ENCODE assay signal across 24 cellular contexts in the genomic region with DNA sequence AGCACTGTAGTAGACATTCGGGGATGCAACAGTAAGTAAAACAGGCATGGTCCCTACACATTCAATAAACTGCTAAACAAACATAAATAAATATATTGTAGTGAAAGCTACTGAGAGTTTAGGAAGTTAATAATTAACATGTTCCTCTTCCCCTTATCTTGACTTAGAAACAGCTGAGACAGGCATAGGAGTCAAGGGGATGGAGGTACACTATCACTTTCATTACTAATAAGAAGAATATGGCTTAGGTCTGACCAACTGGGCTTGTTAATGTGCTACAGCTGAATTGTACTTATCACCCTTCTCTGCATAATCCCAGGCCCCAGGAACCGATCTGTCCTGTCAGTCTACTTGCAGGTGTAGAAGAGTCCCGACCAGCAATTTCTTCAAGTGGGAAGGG.
DNase-seq lines count a peak whose midpoint lies in the region; ATAC-seq and TF ChIP-seq lines count a peak whose summit lies in the region.
"Had no signal": no experiment of that assay in that cellular context is flagged by ENCODE, and none has a peak within 500 bp of the region (broad histone marks: within the 10 kb centered on the region; RNA-seq: fewer than 3 reads in every experiment).

No MANE protein-coding gene starts in this region.

- ATAC-seq in GM18511 (IDR thresholded peaks at IDR 0.05; ENCODE audit: unreplicated experiment) (peak; percentile 77), HG02973 (IDR thresholded peaks at IDR 0.05; ENCODE audit: unreplicated experiment) (peak; percentile 64), HG03196 (IDR thresholded peaks at IDR 0.05; ENCODE audit: unreplicated experiment) (no peak)
- ATAC-seq in activated CD4-positive, alpha-beta T cell treated with anti-CD3 and anti-CD28 coated beads for 36 hours = no peak
- ATAC-seq: A549, K562, Right ventricle myocardium inferior had no signal

- CTCF ChIA-PET in Caco-2 (lab: Charles Lee) = no interaction called here
- CTCF ChIA-PET in activated CD4-positive, alpha-beta T cell treated with anti-CD3 and anti-CD28 coated beads for 36 hours (lab: Charles Lee) = no interaction called here

- intact Hi-C loops in Caco-2 (cut with micrococcal nuclease; ENCODE audit: unreplicated experiment) = no loop called here
- intact Hi-C loops in activated CD4-positive, alpha-beta T cell treated with anti-CD3 and anti-CD28 coated beads for 36 hours (cut with DNase I, micrococcal nuclease) = no loop called here

- no TSS peak for BruUV-seq in Caco-2 (replicated peaks; lab: Mats Ljungman, UMichigan)

- H3K9me3 Mint-ChIP-seq in Caco-2 (ENCODE audit: unreplicated experiment) = no peaks in the 10 kb centered on the region
- H3K9me3 Mint-ChIP-seq in activated CD4-positive, alpha-beta T cell treated with anti-CD3 and anti-CD28 coated beads for 36 hours (ENCODE audit: low read depth) = peaks cover 8% of the 10 kb centered on the region

- H3K27me3 Mint-ChIP-seq in Caco-2 (ENCODE audit: insufficient read depth, unreplicated experiment) = peaks cover 3% of the 10 kb centered on the region
- H3K27me3 Mint-ChIP-seq in activated CD4-positive, alpha-beta T cell treated with anti-CD3 and anti-CD28 coated beads for 36 hours = no peaks in the 10 kb centered on the region

- TF ChIP-seq CTCF in GM20000 (IDR thresholded peaks at IDR 0.05; ENCODE audit: extremely low read depth, missing control alignments) (no peak), Caco-2 (IDR thresholded peaks at IDR 0.05; ENCODE audit: insufficient read depth in 1 of 2, low read depth in 1 of 2, low read length in 1 of 2, severe bottlenecking in 1 of 2, unreplicated experiment in 1 of 2) (no peak)

- H3K27me3 ChIP-seq in Caco-2 (replicated peaks; ENCODE audit: control insufficient read depth, insufficient read depth, low read length) = no peaks in the 10 kb centered on the region
- H3K27me3 ChIP-seq: MG63, SJSA1 had no signal

- no peaks in the 10 kb centered on the region for H3K9me3 ChIP-seq in Caco-2
- H3K9me3 ChIP-seq: SJSA1 had no signal

- no peaks in the 10 kb centered on the region for H3K36me3 ChIP-seq in Caco-2 (ENCODE audit: control insufficient read depth, insufficient read depth, low read length)
- H3K36me3 ChIP-seq: MG63, SJSA1 had no signal

- H3K4me3 ChIP-seq in Caco-2 (ENCODE audit: low read depth, low read length) = no peak overlapping the region
- H3K4me3 ChIP-seq: A549, K562, MG63, SJSA1 had no signal

- POLR2A ChIA-PET in Caco-2 (lab: Charles Lee) = no interaction called here
- POLR2A ChIA-PET in activated CD4-positive, alpha-beta T cell treated with anti-CD3 and anti-CD28 coated beads for 36 hours (lab: Charles Lee) = no interaction called here

- H3K4me1 Mint-ChIP-seq in Caco-2 (ENCODE audit: low read depth, unreplicated experiment) = no peaks in the 10 kb centered on the region
- peaks cover 4% of the 10 kb centered on the region for H3K4me1 Mint-ChIP-seq in activated CD4-positive, alpha-beta T cell treated with anti-CD3 and anti-CD28 coated beads for 36 hours
- H3K4me1 Mint-ChIP-seq: B cell had no signal

- no peaks in the 10 kb centered on the region for H3K36me3 Mint-ChIP-seq in Caco-2 (ENCODE audit: insufficient read depth, unreplicated experiment)
- no peaks in the 10 kb centered on the region for H3K36me3 Mint-ChIP-seq in activated CD4-positive, alpha-beta T cell treated with anti-CD3 and anti-CD28 coated beads for 36 hours (ENCODE audit: low read depth)

- H3K4me3 Mint-ChIP-seq in Caco-2 (ENCODE audit: unreplicated experiment) = no peak overlapping the region
- no peak overlapping the region for H3K4me3 Mint-ChIP-seq in activated CD4-positive, alpha-beta T cell treated with anti-CD3 and anti-CD28 coated beads for 36 hours
- H3K4me3 Mint-ChIP-seq: B cell, H9, HFFc6 had no signal

- DNase-seq in GM20000 (ENCODE audit: low spot score) (peak; percentile 19), kidney tubule cell (ENCODE audit: low spot score) (peak; percentile 33), Caco-2 (no peak), T-helper 2 cell (no peak)
- no peak for DNase-seq in activated CD4-positive, alpha-beta T cell treated with anti-CD3 and anti-CD28 coated beads for 36 hours
- DNase-seq: DND-41, H9, HFFc6, MG63, NCI-H1436, NCI-H187 treated with DMSO at 0.1 percent for 48 hours, NCI-H2107, NCI-H446 treated with DMSO at 0.1 percent for 48 hours, NCI-H526 treated with DMSO at 0.1 percent for 48 hours, OCI-M1, T-helper 1 cell had no signal

- H3K27ac Mint-ChIP-seq in Caco-2 (ENCODE audit: unreplicated experiment) = no peak overlapping the region
- H3K27ac Mint-ChIP-seq in activated CD4-positive, alpha-beta T cell treated with anti-CD3 and anti-CD28 coated beads for 36 hours = no peak overlapping the region
- H3K27ac Mint-ChIP-seq: B cell, H9, HFFc6 had no signal

- H3K4me1 ChIP-seq in Caco-2 = no peaks in the 10 kb centered on the region
- H3K4me1 ChIP-seq: A549, SJSA1 had no signal

Comparison
In these comparisons a context has a peak if more than half of its experiments do, and no peak if none do; other contexts are left out.
1. ATAC-seq: peak in GM18511 (single experiment) and HG02973 (single experiment); none in HG03196 (single experiment) and activated CD4-positive, alpha-beta T cell treated with anti-CD3 and anti-CD28 coated beads for 36 hours (single experiment).
2. DNase-seq: peak in GM20000 (single experiment) and kidney tubule cell (single experiment); none in Caco-2 (0 of 2), T-helper 2 cell (0 of 5) and activated CD4-positive, alpha-beta T cell treated with anti-CD3 and anti-CD28 coated beads for 36 hours (single experiment).